Comparison of ENCODE assay signal across 9 cellular contexts in the genomic region with DNA sequence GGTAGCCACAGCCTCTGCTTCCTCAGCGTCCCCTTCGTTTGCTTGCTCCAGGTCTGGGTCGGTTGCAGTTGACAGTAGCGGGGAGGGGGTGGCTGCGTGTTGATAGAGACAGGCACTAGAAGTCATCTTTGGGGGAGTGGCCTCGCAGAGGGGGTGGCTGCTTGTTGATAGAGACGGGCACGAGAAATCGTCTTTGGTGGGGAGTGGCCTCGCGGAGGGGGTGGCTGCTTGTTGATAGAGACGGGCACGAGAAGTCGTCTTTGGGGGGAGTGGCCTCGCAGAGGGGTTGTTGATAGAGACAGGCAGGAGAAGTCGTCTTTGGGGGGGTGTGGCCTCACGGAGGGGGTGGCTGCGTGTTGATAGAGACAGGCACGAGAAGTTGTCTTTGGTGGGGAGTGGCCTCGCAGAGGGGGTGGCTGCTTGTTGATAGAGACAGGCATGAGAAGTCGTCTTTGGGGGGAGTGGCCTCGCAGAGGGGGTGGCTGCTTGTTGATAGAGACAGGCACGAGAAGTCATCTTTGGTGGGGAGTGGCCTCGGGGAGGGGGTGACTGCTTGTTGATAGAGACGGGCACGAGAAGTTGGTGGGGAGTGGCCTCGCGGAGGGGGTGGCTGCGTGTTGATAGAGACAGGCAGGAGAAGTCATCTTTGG.
DNase-seq lines count a peak whose midpoint lies in the region; ATAC-seq, FAIRE-seq and TF ChIP-seq lines count a peak whose summit lies in the region.
"Had no signal": no experiment of that assay in that cellular context is flagged by ENCODE, and none has a peak within 500 bp of the region (broad histone marks: within the 10 kb centered on the region; RNA-seq: fewer than 3 reads in every experiment).

No MANE protein-coding gene starts in this region.

- H3K27ac ChIP-seq in esophagus (ENCODE audit: low read depth in 2 of 2, low read length in 1 of 2) = peak overlapping the region in 1 of 2 donors; percentile 66
- H3K27ac ChIP-seq: VCaP had no signal

- TF ChIP-seq CTCF in progenitor cell of endocrine pancreas (IDR thresholded peaks at IDR 0.05; ENCODE audit: unreplicated experiment) = no peak

- H3K4me1 Mint-ChIP-seq in progenitor cell of endocrine pancreas (ENCODE audit: low read depth) = peaks cover 31% of the 10 kb centered on the region

- H3K27me3 ChIP-seq in esophagus (ENCODE audit: control insufficient read depth in 1 of 2, insufficient read depth in 2 of 2, low read length in 2 of 2) = no peaks in the 10 kb centered on the region

- DNase-seq in EL = peak; percentile 60
- DNase-seq in T1000 (lab: John Stamatoyannopoulos, UW) = peak; percentile 25
- DNase-seq in progenitor cell of endocrine pancreas (ENCODE audit: low spot score, unreplicated experiment) = no peak
- DNase-seq in Kasumi-1 (lab: John Stamatoyannopoulos, UW) = no peak
- DNase-seq in frontal cortex (ENCODE audit: low spot score in 2 of 2) = no peak
- DNase-seq in NCI-H510A treated with DMSO at 0.1 percent for 48 hours (lab: John Stamatoyannopoulos, UW) = no peak

- H3K27me3 Mint-ChIP-seq in progenitor cell of endocrine pancreas = peaks cover 8% of the 10 kb centered on the region

- no peak for ATAC-seq in GM19452 (IDR thresholded peaks at IDR 0.05; ENCODE audit: unreplicated experiment)

- H3K9me3 Mint-ChIP-seq in progenitor cell of endocrine pancreas (ENCODE audit: low read depth) = peaks cover 12% of the 10 kb centered on the region

- H3K4me3 ChIP-seq in esophagus (ENCODE audit: low read depth in 1 of 2, low read length in 2 of 2) = peak overlapping the region; percentile 40 to 48

- peak overlapping the region; percentile 67 for H3K4me3 Mint-ChIP-seq in progenitor cell of endocrine pancreas (ENCODE audit: low read depth)

- no peaks in the 10 kb centered on the region for H3K36me3 ChIP-seq in esophagus (ENCODE audit: control insufficient read depth in 2 of 2, insufficient read depth in 2 of 2, low read length in 1 of 2)

- H3K36me3 Mint-ChIP-seq in progenitor cell of endocrine pancreas (ENCODE audit: insufficient read depth) = peaks cover 12% of the 10 kb centered on the region

- peaks cover 3 to 14% of the 10 kb centered on the region in 2 donors for H3K4me1 ChIP-seq in esophagus (ENCODE audit: control insufficient read depth in 2 of 2, insufficient read depth in 2 of 2, low read length in 1 of 2)

- 14% methylated on average over 29 of the region's 29 CpGs for WGBS in esophagus, 2 donors

- H3K27ac Mint-ChIP-seq in progenitor cell of endocrine pancreas = peak overlapping the region; percentile 86

- FAIRE-seq in frontal cortex (lab: Jason Lieb, UNC) = no peak

- H3K9me3 ChIP-seq in esophagus (ENCODE audit: control insufficient read depth in 2 of 2, insufficient read depth in 1 of 2, low read depth in 1 of 2, low read length in 1 of 2) = no peaks in the 10 kb centered on the region

Comparison
In these comparisons a context has a peak if more than half of its experiments do, and no peak if none do; other contexts are left out.
1. DNase-seq: peak in EL (single experiment) and T1000 (single experiment); none in progenitor cell of endocrine pancreas (single experiment), Kasumi-1 (0 of 2), frontal cortex (0 of 2) and NCI-H510A treated with DMSO at 0.1 percent for 48 hours (single experiment).